Comparison of ENCODE assay signal across 16 cellular contexts in genomic region chr19:1135454-1135853, GRCh38. TPM values are rescaled to one million over a fixed set of nuclear protein-coding genes. Genes with fewer than 3 reads are reported as not detected.
DNase-seq lines count a peak whose midpoint lies in the region; ATAC-seq and TF ChIP-seq lines count a peak whose summit lies in the region.
"Had no signal": no experiment of that assay in that cellular context is flagged by ENCODE, and none has a peak within 500 bp of the region (broad histone marks: within the 10 kb centered on the region; RNA-seq: fewer than 3 reads in every experiment).

No MANE protein-coding gene starts in this region.

- TF ChIP-seq POLR2A in adrenal gland (IDR thresholded peaks at IDR 0.05) (no peak), tibial nerve (IDR thresholded peaks at IDR 0.05) (no peak), GM18505 (IDR thresholded peaks at IDR 0.05; ENCODE audit: borderline replicate concordance, extremely low read depth, insufficient read depth, insufficient read length) (no peak)

- DNase-seq in activated CD4-positive, alpha-beta memory T cell treated with anti-CD3 and anti-CD28 coated beads for 36 hours, result no peak
- no peak for DNase-seq in activated CD4-positive, alpha-beta memory T cell treated with anti-CD3 and anti-CD28 coated beads, Interleukin-2, amount 10 ng/mL, durations not matched to agents 7 days and 5 days
- DNase-seq in adrenal gland (no peak), tibial nerve (ENCODE audit: low spot score in 2 of 2) (no peak), type B pancreatic cell (ENCODE audit: extremely low spot score, unreplicated experiment) (no peak)
- no peak for DNase-seq in naive thymus-derived CD8-positive, alpha-beta T cell
- DNase-seq: activated CD4-positive, alpha-beta T cell treated with anti-CD3 and anti-CD28 coated beads, Interleukin-2, amount 50 U/mL, for 48 hours; CD8-positive, alpha-beta memory T cell; kidney; NCI-H1436 treated with DMSO at 0.1 percent for 48 hours; NCI-H748 treated with DMSO at 0.1 percent for 48 hours; SK-N-SH; stimulated activated CD4-positive, alpha-beta T cell treated with anti-CD3 and anti-CD28 coated beads, Interleukin-4, amount 100 ng/mL, for 1 hour had no signal

- H3K9me3 ChIP-seq in adrenal gland (replicated peaks in 1 of 3), result no peaks in the 10 kb centered on the region
- no peaks in the 10 kb centered on the region for H3K9me3 ChIP-seq in tibial nerve
- H3K9me3 ChIP-seq: SK-N-SH had no signal

- ATAC-seq in naive thymus-derived CD8-positive, alpha-beta T cell, result no peak
- ATAC-seq in HG03442 (IDR thresholded peaks at IDR 0.05; ENCODE audit: unreplicated experiment), result no peak
- no peak for ATAC-seq in GM18505 (IDR thresholded peaks at IDR 0.05; ENCODE audit: unreplicated experiment)

- H3K36me3 ChIP-seq in adrenal gland (replicated peaks in 1 of 2) (peaks cover 0 to 10% of the 10 kb centered on the region in 2 donors), tibial nerve (peaks cover 0 to 27% (median 0%) of the 10 kb centered on the region in 3 donors)

- H3K4me1 Mint-ChIP-seq in activated CD4-positive, alpha-beta memory T cell treated with anti-CD3 and anti-CD28 coated beads for 36 hours (ENCODE audit: low read depth), result peaks cover 25% of the 10 kb centered on the region
- H3K4me1 Mint-ChIP-seq in activated CD4-positive, alpha-beta memory T cell treated with anti-CD3 and anti-CD28 coated beads, Interleukin-2, amount 10 ng/mL, durations not matched to agents 7 days and 5 days, result peaks cover 23% of the 10 kb centered on the region
- peaks cover 11 to 37% (median 32%) of the 10 kb centered on the region in 4 donors for H3K4me1 Mint-ChIP-seq in naive thymus-derived CD8-positive, alpha-beta T cell
- no peaks in the 10 kb centered on the region for H3K4me1 Mint-ChIP-seq in type B pancreatic cell (ENCODE audit: unreplicated experiment)

- H3K4me1 ChIP-seq in adrenal gland (replicated peaks in 1 of 2) (peaks cover 33 to 46% of the 10 kb centered on the region in 2 donors), tibial nerve (peaks cover 0 to 62% (median 33%) of the 10 kb centered on the region in 4 donors)

- H3K4me3 Mint-ChIP-seq in activated CD4-positive, alpha-beta memory T cell treated with anti-CD3 and anti-CD28 coated beads for 36 hours, result no peak overlapping the region
- no peak overlapping the region for H3K4me3 Mint-ChIP-seq in activated CD4-positive, alpha-beta memory T cell treated with anti-CD3 and anti-CD28 coated beads, Interleukin-2, amount 10 ng/mL, durations not matched to agents 7 days and 5 days
- peak overlapping the region in 1 of 10 donors; percentile 30 for H3K4me3 Mint-ChIP-seq in naive thymus-derived CD8-positive, alpha-beta T cell
- no peak overlapping the region for H3K4me3 Mint-ChIP-seq in type B pancreatic cell
- H3K4me3 Mint-ChIP-seq: central memory CD8-positive, alpha-beta T cell had no signal

- H3K27me3 ChIP-seq in adrenal gland, result no peaks in the 10 kb centered on the region
- H3K27me3 ChIP-seq in tibial nerve, result no peaks in the 10 kb centered on the region

- POLR2A ChIA-PET in activated CD4-positive, alpha-beta memory T cell treated with anti-CD3 and anti-CD28 coated beads for 36 hours (lab: Charles Lee), result no interaction called here
- POLR2A ChIA-PET in activated CD4-positive, alpha-beta memory T cell treated with anti-CD3 and anti-CD28 coated beads, Interleukin-2, amount 10 ng/mL, durations not matched to agents 7 days and 5 days (lab: Charles Lee), result interaction anchor here (2.2 kb wide), 1 partner anchor 338 kb away, joined by 5 read pairs; the partner anchor contains the start of gene PTBP1
- POLR2A ChIA-PET in naive thymus-derived CD8-positive, alpha-beta T cell (lab: Charles Lee), result interaction anchor here (0.6 kb wide), 1 partner anchor 10 kb away, joined by 3 read pairs; no protein-coding TSS in a partner anchor

- H3K27me3 Mint-ChIP-seq in activated CD4-positive, alpha-beta memory T cell treated with anti-CD3 and anti-CD28 coated beads for 36 hours, result no peaks in the 10 kb centered on the region
- H3K27me3 Mint-ChIP-seq in activated CD4-positive, alpha-beta memory T cell treated with anti-CD3 and anti-CD28 coated beads, Interleukin-2, amount 10 ng/mL, durations not matched to agents 7 days and 5 days, result no peaks in the 10 kb centered on the region
- H3K27me3 Mint-ChIP-seq in naive thymus-derived CD8-positive, alpha-beta T cell, result no peaks in the 10 kb centered on the region
- H3K27me3 Mint-ChIP-seq in type B pancreatic cell, result no peaks in the 10 kb centered on the region
- H3K27me3 Mint-ChIP-seq: central memory CD8-positive, alpha-beta T cell had no signal

- CTCF ChIA-PET in activated CD4-positive, alpha-beta memory T cell treated with anti-CD3 and anti-CD28 coated beads for 36 hours (lab: Charles Lee), result interaction anchor here (0.9 kb wide), 1 partner anchor 22 kb away, joined by 3 read pairs; no protein-coding TSS in a partner anchor
- CTCF ChIA-PET in activated CD4-positive, alpha-beta memory T cell treated with anti-CD3 and anti-CD28 coated beads, Interleukin-2, amount 10 ng/mL, durations not matched to agents 7 days and 5 days (lab: Charles Lee), result interaction anchor here (1.0 kb wide), 1 partner anchor 22 kb away, joined by 3 read pairs; no protein-coding TSS in a partner anchor

- TF ChIP-seq EP300 in tibial nerve (IDR thresholded peaks at IDR 0.05), result no peak

- peak overlapping the region; percentile 6 for H3K27ac Mint-ChIP-seq in activated CD4-positive, alpha-beta memory T cell treated with anti-CD3 and anti-CD28 coated beads for 36 hours
- no peak overlapping the region for H3K27ac Mint-ChIP-seq in activated CD4-positive, alpha-beta memory T cell treated with anti-CD3 and anti-CD28 coated beads, Interleukin-2, amount 10 ng/mL, durations not matched to agents 7 days and 5 days
- peak overlapping the region in 9 of 10 donors; percentile 53 to 85 (median 72) for H3K27ac Mint-ChIP-seq in naive thymus-derived CD8-positive, alpha-beta T cell
- H3K27ac Mint-ChIP-seq in type B pancreatic cell, result no peak overlapping the region

- intact Hi-C loops in activated CD4-positive, alpha-beta memory T cell treated with anti-CD3 and anti-CD28 coated beads for 36 hours (cut with micrococcal nuclease), result no loop called here
- intact Hi-C loops in adrenal gland (cut with DNase I), result no loop called here

- no peaks in the 10 kb centered on the region for H3K9me3 Mint-ChIP-seq in activated CD4-positive, alpha-beta memory T cell treated with anti-CD3 and anti-CD28 coated beads for 36 hours
- H3K9me3 Mint-ChIP-seq in activated CD4-positive, alpha-beta memory T cell treated with anti-CD3 and anti-CD28 coated beads, Interleukin-2, amount 10 ng/mL, durations not matched to agents 7 days and 5 days, result no peaks in the 10 kb centered on the region
- H3K9me3 Mint-ChIP-seq in naive thymus-derived CD8-positive, alpha-beta T cell, result no peaks in the 10 kb centered on the region
- no peaks in the 10 kb centered on the region for H3K9me3 Mint-ChIP-seq in type B pancreatic cell
- H3K9me3 Mint-ChIP-seq: CD8-positive, alpha-beta memory T cell; central memory CD8-positive, alpha-beta T cell had no signal

- H3K4me3 ChIP-seq in adrenal gland, result no peak overlapping the region
- no peak overlapping the region for H3K4me3 ChIP-seq in tibial nerve

- H3K36me3 Mint-ChIP-seq in activated CD4-positive, alpha-beta memory T cell treated with anti-CD3 and anti-CD28 coated beads for 36 hours, result peaks cover 12% of the 10 kb centered on the region
- H3K36me3 Mint-ChIP-seq in activated CD4-positive, alpha-beta memory T cell treated with anti-CD3 and anti-CD28 coated beads, Interleukin-2, amount 10 ng/mL, durations not matched to agents 7 days and 5 days (ENCODE audit: low read depth), result peaks cover 11% of the 10 kb centered on the region
- H3K36me3 Mint-ChIP-seq in naive thymus-derived CD8-positive, alpha-beta T cell, result peaks cover 0 to 5% (median 4%) of the 10 kb centered on the region in 3 donors
- H3K36me3 Mint-ChIP-seq in type B pancreatic cell, result peaks cover 7% of the 10 kb centered on the region

- no peak for TF ChIP-seq CTCF in adrenal gland (IDR thresholded peaks at IDR 0.05)
- TF ChIP-seq CTCF in tibial nerve (IDR thresholded peaks at IDR 0.05), result no peak
- no peak for TF ChIP-seq CTCF in type B pancreatic cell (conservative IDR thresholded peaks at IDR 0.05)

- peak overlapping the region in 3 of 5 donors; percentile 89 to 99 (median 96) for H3K27ac ChIP-seq in adrenal gland
- peak overlapping the region in 3 of 4 donors; percentile 36 to 57 (median 53) for H3K27ac ChIP-seq in tibial nerve

- 71 to 83% (median 77%) methylated on average over 10 to 17 of the region's 17 CpGs for WGBS in adrenal gland, 4 donors
- WGBS in tibial nerve, 2 donors, result 69 to 79% methylated on average over 17 of the region's 17 CpGs

RNA-seq across cellular contexts. Expression of gene GPX4, which starts 31.7 kb away (rescaled TPM):
- 100 to 1,000 TPM; 274 to 275 TPM for total RNA-seq in activated CD4-positive, alpha-beta memory T cell treated with anti-CD3 and anti-CD28 coated beads for 36 hours
- 100 to 1,000 TPM; 141 to 148 TPM for total RNA-seq in activated CD4-positive, alpha-beta memory T cell treated with anti-CD3 and anti-CD28 coated beads, Interleukin-2, amount 10 ng/mL, durations not matched to agents 7 days and 5 days
- total RNA-seq in adrenal gland, result 1,000 to 10,000 TPM in 1 of 8 donors, 100 to 1,000 TPM in 7; 385 to 1,424 (median 704) TPM
- 1,000 to 10,000 TPM in 2 of 3 donors, 100 to 1,000 TPM in 1; 420 to 1,267 (median 1,035) TPM for polyA plus RNA-seq in adrenal gland
- total RNA-seq in naive thymus-derived CD8-positive, alpha-beta T cell, result 100 to 1,000 TPM; 207 to 225 TPM
- polyA plus RNA-seq in naive thymus-derived CD8-positive, alpha-beta T cell, result 100 to 1,000 TPM; 370 to 465 (median 405) TPM
- total RNA-seq in tibial nerve, result 100 to 1,000 TPM; 337 to 518 (median 493) TPM
- 174 and 204 TPM in 2 replicates for total RNA-seq in type B pancreatic cell (ENCODE audit: low replicate concordance)

RNA-seq across cellular contexts. Expression of gene SBNO2, which starts 38.6 kb away (rescaled TPM):
- 100 to 1,000 TPM in 1 of 2 experiments, 10 to 100 TPM in 1; 96.9 to 110 TPM for total RNA-seq in activated CD4-positive, alpha-beta memory T cell treated with anti-CD3 and anti-CD28 coated beads for 36 hours
- 10 to 100 TPM; 94.4 to 98.2 TPM for total RNA-seq in activated CD4-positive, alpha-beta memory T cell treated with anti-CD3 and anti-CD28 coated beads, Interleukin-2, amount 10 ng/mL, durations not matched to agents 7 days and 5 days
- total RNA-seq in adrenal gland, result 100 to 1,000 TPM in 3 of 8 donors, 10 to 100 TPM in 5; 33.0 to 176 (median 77.2) TPM
- 100 to 1,000 TPM in 1 of 3 donors, 10 to 100 TPM in 2; 13.6 to 118 (median 84.2) TPM for polyA plus RNA-seq in adrenal gland
- 10 to 100 TPM; 69.7 to 82.4 TPM for total RNA-seq in naive thymus-derived CD8-positive, alpha-beta T cell
- polyA plus RNA-seq in naive thymus-derived CD8-positive, alpha-beta T cell, result 1 to 10 TPM in 2 of 3 donors, under 1 TPM in 1; 0.68 to 2.3 (median 1.0) TPM
- 100 to 1,000 TPM in 1 of 4 donors, 10 to 100 TPM in 3; 26.6 to 105 (median 39.3) TPM for total RNA-seq in tibial nerve
- 45.5 and 60.7 TPM in 2 replicates for total RNA-seq in type B pancreatic cell (ENCODE audit: low replicate concordance)

RNA-seq across cellular contexts. Expression of gene POLR2E, which starts 40.3 kb away (rescaled TPM):
- 100 to 1,000 TPM; 204 to 207 TPM for total RNA-seq in activated CD4-positive, alpha-beta memory T cell treated with anti-CD3 and anti-CD28 coated beads for 36 hours
- 100 to 1,000 TPM; 116 to 120 TPM for total RNA-seq in activated CD4-positive, alpha-beta memory T cell treated with anti-CD3 and anti-CD28 coated beads, Interleukin-2, amount 10 ng/mL, durations not matched to agents 7 days and 5 days
- total RNA-seq in adrenal gland (100 to 1,000 TPM in 7 of 8 donors, 10 to 100 TPM in 1; 94.0 to 231 (median 171) TPM), tibial nerve (100 to 1,000 TPM in 3 of 4 donors, 10 to 100 TPM in 1; 81.6 to 136 (median 121) TPM), type B pancreatic cell (ENCODE audit: low replicate concordance) (171 and 181 TPM in 2 replicates)
- polyA plus RNA-seq in adrenal gland, result 100 to 1,000 TPM in 2 of 3 donors, 10 to 100 TPM in 1; 74.7 to 132 (median 109) TPM
- total RNA-seq in naive thymus-derived CD8-positive, alpha-beta T cell, result 10 to 100 TPM; 88.0 to 95.3 TPM
- 100 to 1,000 TPM; 159 to 233 (median 187) TPM for polyA plus RNA-seq in naive thymus-derived CD8-positive, alpha-beta T cell

Comparison
In these comparisons a context has a peak if more than half of its experiments do, and no peak if none do; other contexts are left out.
1. H3K27ac Mint-ChIP-seq: peak in activated CD4-positive, alpha-beta memory T cell treated with anti-CD3 and anti-CD28 coated beads for 36 hours (single experiment) and naive thymus-derived CD8-positive, alpha-beta T cell (9 of 10); none in activated CD4-positive, alpha-beta memory T cell treated with anti-CD3 and anti-CD28 coated beads, Interleukin-2, amount 10 ng/mL, durations not matched to agents 7 days and 5 days (single experiment) and type B pancreatic cell (single experiment).